ENCODE assay signal across 28 cellular contexts in genomic region chr20:1103751-1104150, GRCh38.
"Had no signal": no experiment of that assay in that cellular context is flagged by ENCODE, and none has a peak within 500 bp of the region (broad histone marks: within the 10 kb centered on the region; RNA-seq: fewer than 3 reads in every experiment).

No MANE protein-coding gene starts in this region.

- H3K27ac Mint-ChIP-seq: dendritic cell treated with granulocyte-macrophage colony-stimulating factor and Interleukin-4, amounts not matched to agents 40 ng/mL and 50 ng/mL, for 4 days; effector memory CD8-positive, alpha-beta T cell; endodermal cell had no signal

- H3K27me3 ChIP-seq: colonic mucosa, dorsolateral prefrontal cortex, esophagus squamous epithelium, gastrocnemius medialis, gastroesophageal sphincter, heart left ventricle, heart right ventricle had no signal

- H3K4me3 ChIP-seq: colonic mucosa, coronary artery, dorsolateral prefrontal cortex, esophagus squamous epithelium, gastrocnemius medialis, gastroesophageal sphincter, heart left ventricle, heart right ventricle had no signal

- H3K27me3 Mint-ChIP-seq: effector memory CD8-positive, alpha-beta T cell had no signal

- H3K36me3 ChIP-seq: colonic mucosa, esophagus squamous epithelium, gastrocnemius medialis, gastroesophageal sphincter, heart left ventricle, heart right ventricle had no signal

- H3K4me1 Mint-ChIP-seq: endodermal cell had no signal

- H3K4me3 Mint-ChIP-seq: dendritic cell treated with granulocyte-macrophage colony-stimulating factor and Interleukin-4, amounts not matched to agents 40 ng/mL and 50 ng/mL, for 4 days; effector memory CD8-positive, alpha-beta T cell; endodermal cell had no signal

- H3K4me1 ChIP-seq: colonic mucosa, esophagus squamous epithelium, foreskin keratinocyte, gastrocnemius medialis, gastroesophageal sphincter, heart right ventricle had no signal

- FAIRE-seq: colon, endometrium, endothelial cell of umbilical vein, frontal cortex had no signal

- H3K27ac ChIP-seq: colonic mucosa, coronary artery, dorsolateral prefrontal cortex, epithelial cell of prostate, esophagus squamous epithelium, foreskin keratinocyte, gastrocnemius medialis, gastroesophageal sphincter, heart left ventricle, heart right ventricle had no signal

- ATAC-seq: effector memory CD8-positive, alpha-beta T cell; esophagus mucosa; foreskin keratinocyte; gastrocnemius medialis; gastroesophageal sphincter; heart left ventricle; heart right ventricle had no signal

- DNase-seq: colonic mucosa; cortex of kidney; dermis blood vessel endothelial cell; dorsolateral prefrontal cortex; effector CD4-positive, alpha-beta T cell; effector CD8-positive, alpha-beta T cell; effector memory CD4-positive, alpha-beta T cell; effector memory CD8-positive, alpha-beta T cell; endodermal cell; erythroblast; esophagus squamous epithelium; foreskin fibroblast; foreskin keratinocyte; foreskin melanocyte; gastrocnemius medialis; glutamatergic neuron; head of caudate nucleus; heart left ventricle; heart right ventricle had no signal

- H3K9me3 ChIP-seq: colonic mucosa, gastrocnemius medialis had no signal
